1 cellular context compared by ENCODE assay signal in the genomic region with DNA sequence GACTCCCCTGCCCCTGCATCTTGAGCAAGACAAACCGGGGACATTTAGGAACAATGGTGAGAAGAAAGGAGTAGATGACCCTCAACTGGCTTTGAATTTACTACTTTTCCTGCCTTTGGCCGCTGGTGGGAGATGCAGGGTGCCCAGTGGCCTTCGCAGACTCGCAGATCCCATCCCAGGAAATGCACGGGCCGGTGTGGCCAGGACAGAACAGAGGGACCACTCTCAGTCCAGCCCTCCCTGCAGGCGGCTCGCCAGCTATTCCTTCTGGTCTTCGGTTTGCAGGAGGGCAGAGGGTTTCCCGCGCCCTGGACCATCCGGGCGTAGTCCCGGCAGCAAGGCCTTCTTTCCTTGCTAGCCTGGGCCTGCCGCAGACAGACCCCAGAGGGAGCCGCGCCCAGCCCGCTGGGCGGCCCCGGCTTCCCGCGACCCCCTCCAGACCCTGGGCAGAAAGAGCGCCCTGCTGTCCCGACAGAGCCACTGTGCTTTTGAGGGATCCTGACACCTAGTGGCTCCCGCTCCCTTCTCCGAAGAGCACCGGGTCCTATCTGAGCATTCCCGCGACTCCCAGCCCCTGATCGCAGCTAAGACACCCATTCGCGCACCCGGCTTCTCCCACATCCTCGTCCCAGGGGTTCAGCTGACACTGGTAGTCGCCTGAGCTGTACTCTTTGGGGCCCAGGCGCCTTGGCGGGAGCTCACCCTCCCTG.
TF ChIP-seq lines count a peak whose summit lies in the region.

No MANE protein-coding gene starts in this region.

TF ChIP-seq in IMR-90, 13 proteins besides CTCF, POLR2A, EP300 and RAD21:
- TF ChIP-seq SMC3 (IDR thresholded peaks at IDR 0.05; ENCODE audit: low read depth, low read length) (no peak), CEBPB (IDR thresholded peaks at IDR 0.05; ENCODE audit: low read depth, low read length) (no peak), MXI1 (IDR thresholded peaks at IDR 0.05; ENCODE audit: borderline replicate concordance, low read depth, low read length) (no peak), MAFK (IDR thresholded peaks at IDR 0.05; ENCODE audit: low read depth, low read length) (no peak), RFX5 (IDR thresholded peaks at IDR 0.05; ENCODE audit: low read depth, low read length) (no peak), ELK1 (IDR thresholded peaks at IDR 0.05; ENCODE audit: borderline replicate concordance, low read depth, low read length) (no peak), MAZ (IDR thresholded peaks at IDR 0.05; ENCODE audit: borderline replicate concordance, low read depth, low read length) (no peak), FOS (IDR thresholded peaks at IDR 0.05; ENCODE audit: low read depth, low read length) (no peak), BHLHE40 (IDR thresholded peaks at IDR 0.05; ENCODE audit: low read depth, low read length) (no peak), RCOR1 (IDR thresholded peaks at IDR 0.05; ENCODE audit: insufficient replicate concordance, low read length) (no peak)
- TF ChIP-seq, protein P1, sequence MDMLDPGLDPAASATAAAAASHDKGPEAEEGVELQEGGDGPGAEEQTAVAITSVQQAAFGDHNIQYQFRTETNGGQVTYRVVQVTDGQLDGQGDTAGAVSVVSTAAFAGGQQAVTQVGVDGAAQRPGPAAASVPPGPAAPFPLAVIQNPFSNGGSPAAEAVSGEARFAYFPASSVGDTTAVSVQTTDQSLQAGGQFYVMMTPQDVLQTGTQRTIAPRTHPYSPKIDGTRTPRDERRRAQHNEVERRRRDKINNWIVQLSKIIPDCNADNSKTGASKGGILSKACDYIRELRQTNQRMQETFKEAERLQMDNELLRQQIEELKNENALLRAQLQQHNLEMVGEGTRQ (IDR thresholded peaks at IDR 0.05; ENCODE audit: low read depth, low read length), result no peak
